ENCODE assay signal across 23 cellular contexts in genomic region chr17:9343513-9343912, GRCh38.
DNase-seq lines count a peak whose midpoint lies in the region; ATAC-seq and TF ChIP-seq lines count a peak whose summit lies in the region.
"Had no signal": no experiment of that assay in that cellular context is flagged by ENCODE, and none has a peak within 500 bp of the region (broad histone marks: within the 10 kb centered on the region; RNA-seq: fewer than 3 reads in every experiment).

No MANE protein-coding gene starts in this region.

- H3K36me3 Mint-ChIP-seq in brain: no peaks in the 10 kb centered on the region
- no peaks in the 10 kb centered on the region for H3K36me3 Mint-ChIP-seq in T-helper 2 cell treated with Interferon-gamma antibody and Interleukin-4, amounts not matched to agents 5 μg/mL and 100 μg/mL, for 36 hours (ENCODE audit: low read depth)

- TF ChIP-seq CTCF in brain (conservative IDR thresholded peaks at IDR 0.05): no peak
- no peak for TF ChIP-seq CTCF in uterus (IDR thresholded peaks at IDR 0.05)

- no peak overlapping the region for H3K27ac ChIP-seq in uterus
- H3K27ac ChIP-seq: ascending aorta, esophagus squamous epithelium, KMS-11, ovary, thoracic aorta had no signal

- peak overlapping the region in 3 of 5 experiments; percentile 35 to 63 (median 41) for H3K27ac Mint-ChIP-seq in brain
- no peak overlapping the region for H3K27ac Mint-ChIP-seq in T-helper 2 cell treated with Interferon-gamma antibody and Interleukin-4, amounts not matched to agents 5 μg/mL and 100 μg/mL, for 36 hours
- H3K27ac Mint-ChIP-seq: activated naive CD4-positive, alpha-beta T cell treated with anti-CD3 and anti-CD28 coated beads, Interleukin-2, amount 50 U/mL, for 24 hours; CD4-positive, CD25-positive, alpha-beta regulatory T cell; effector memory CD8-positive, alpha-beta T cell had no signal

- no peaks in the 10 kb centered on the region for H3K36me3 ChIP-seq in uterus
- H3K36me3 ChIP-seq: ascending aorta, esophagus squamous epithelium, ovary, thoracic aorta had no signal

- no peaks in the 10 kb centered on the region for H3K9me3 Mint-ChIP-seq in brain
- no peaks in the 10 kb centered on the region for H3K9me3 Mint-ChIP-seq in T-helper 2 cell treated with Interferon-gamma antibody and Interleukin-4, amounts not matched to agents 5 μg/mL and 100 μg/mL, for 36 hours
- H3K9me3 Mint-ChIP-seq: activated naive CD4-positive, alpha-beta T cell treated with anti-CD3 and anti-CD28 coated beads, Interleukin-2, amount 50 U/mL, for 24 hours; effector memory CD8-positive, alpha-beta T cell; stimulated activated memory B cell treated with anti-CD40 and anti-IgM and Interleukin-4, amounts not matched to agents 10 μg/mL and 1 μg/mL and 100 μg/mL, for 72 hours had no signal

- TF ChIP-seq POLR2A in uterus (IDR thresholded peaks at IDR 0.05): no peak

- no peak overlapping the region for H3K4me3 Mint-ChIP-seq in brain
- no peak overlapping the region for H3K4me3 Mint-ChIP-seq in T-helper 2 cell treated with Interferon-gamma antibody and Interleukin-4, amounts not matched to agents 5 μg/mL and 100 μg/mL, for 36 hours
- H3K4me3 Mint-ChIP-seq: activated naive CD4-positive, alpha-beta T cell treated with anti-CD3 and anti-CD28 coated beads, Interleukin-2, amount 50 U/mL, for 24 hours; CD4-positive, CD25-positive, alpha-beta regulatory T cell; effector memory CD8-positive, alpha-beta T cell; stimulated activated memory B cell treated with anti-CD40 and anti-IgM and Interleukin-4, amounts not matched to agents 10 μg/mL and 1 μg/mL and 100 μg/mL, for 72 hours had no signal

- H3K27me3 Mint-ChIP-seq in brain: peaks cover 4% of the 10 kb centered on the region
- H3K27me3 Mint-ChIP-seq in T-helper 2 cell treated with Interferon-gamma antibody and Interleukin-4, amounts not matched to agents 5 μg/mL and 100 μg/mL, for 36 hours (ENCODE audit: low read depth): no peaks in the 10 kb centered on the region
- H3K27me3 Mint-ChIP-seq: activated naive CD4-positive, alpha-beta T cell treated with anti-CD3 and anti-CD28 coated beads, Interleukin-2, amount 50 U/mL, for 24 hours; CD4-positive, CD25-positive, alpha-beta regulatory T cell; effector memory CD8-positive, alpha-beta T cell; stimulated activated memory B cell treated with anti-CD40 and anti-IgM and Interleukin-4, amounts not matched to agents 10 μg/mL and 1 μg/mL and 100 μg/mL, for 72 hours had no signal

- ATAC-seq in left cardiac atrium (peak; percentile 55 to 85), GM21786 (IDR thresholded peaks at IDR 0.05; ENCODE audit: unreplicated experiment) (no peak), HG03439 (IDR thresholded peaks at IDR 0.05; ENCODE audit: unreplicated experiment) (no peak)
- ATAC-seq: effector memory CD8-positive, alpha-beta T cell; stimulated activated memory B cell treated with anti-CD40 and anti-IgM and Interleukin-4, amounts not matched to agents 10 μg/mL and 1 μg/mL and 100 μg/mL, for 72 hours had no signal

- H3K9me3 ChIP-seq in uterus: no peaks in the 10 kb centered on the region
- H3K9me3 ChIP-seq: ascending aorta, esophagus squamous epithelium, ovary, thoracic aorta had no signal

- intact Hi-C loops in left cardiac atrium (cut with DNase I): no loop called here
- intact Hi-C loops in cardiac septum (cut with DNase I): no loop called here
- intact Hi-C loops in uterus (cut with DNase I; ENCODE audit: low total_unique reads): no loop called here

- H3K4me1 Mint-ChIP-seq in brain: peaks cover 24% of the 10 kb centered on the region
- H3K4me1 Mint-ChIP-seq in T-helper 2 cell treated with Interferon-gamma antibody and Interleukin-4, amounts not matched to agents 5 μg/mL and 100 μg/mL, for 36 hours (ENCODE audit: low read depth): peaks cover 5% of the 10 kb centered on the region

- H3K4me3 ChIP-seq in uterus: no peak overlapping the region
- H3K4me3 ChIP-seq: ascending aorta, esophagus squamous epithelium, lung, ovary, thoracic aorta had no signal

- H3K27me3 ChIP-seq in uterus: no peaks in the 10 kb centered on the region
- H3K27me3 ChIP-seq: ascending aorta, esophagus squamous epithelium, ovary had no signal

- no peaks in the 10 kb centered on the region for H3K4me1 ChIP-seq in uterus
- H3K4me1 ChIP-seq: ascending aorta, esophagus squamous epithelium had no signal

- DNase-seq in left cardiac atrium: no peak
- DNase-seq in cardiac septum (ENCODE audit: low spot score): no peak
- DNase-seq in iris pigment epithelial cell (ENCODE audit: low read depth): peak; percentile 67
- peak; percentile 22 to 37 for DNase-seq in uterus
- no peak for DNase-seq in T-helper 2 cell treated with Interferon-gamma antibody and Interleukin-4, amounts not matched to agents 5 μg/mL and 100 μg/mL, for 36 hours (ENCODE audit: low spot score)
- DNase-seq: CD4-positive, CD25-positive, alpha-beta regulatory T cell; cerebellar nuclear complex; effector memory CD8-positive, alpha-beta T cell; esophagus squamous epithelium; GDM1; NCI-H187 treated with DMSO at 0.1 percent for 48 hours; ovary; RPMI8226; SW 1271 had no signal

Comparison
In these comparisons a context has a peak if more than half of its experiments do, and no peak if none do; other contexts are left out.
1. ATAC-seq: peak in left cardiac atrium (2 of 2); none in GM21786 (single experiment) and HG03439 (single experiment).
2. DNase-seq: peak in iris pigment epithelial cell (single experiment) and uterus (2 of 2); none in left cardiac atrium (single experiment), cardiac septum (single experiment) and T-helper 2 cell treated with Interferon-gamma antibody and Interleukin-4, amounts not matched to agents 5 μg/mL and 100 μg/mL, for 36 hours (single experiment).